In the genomic region with DNA sequence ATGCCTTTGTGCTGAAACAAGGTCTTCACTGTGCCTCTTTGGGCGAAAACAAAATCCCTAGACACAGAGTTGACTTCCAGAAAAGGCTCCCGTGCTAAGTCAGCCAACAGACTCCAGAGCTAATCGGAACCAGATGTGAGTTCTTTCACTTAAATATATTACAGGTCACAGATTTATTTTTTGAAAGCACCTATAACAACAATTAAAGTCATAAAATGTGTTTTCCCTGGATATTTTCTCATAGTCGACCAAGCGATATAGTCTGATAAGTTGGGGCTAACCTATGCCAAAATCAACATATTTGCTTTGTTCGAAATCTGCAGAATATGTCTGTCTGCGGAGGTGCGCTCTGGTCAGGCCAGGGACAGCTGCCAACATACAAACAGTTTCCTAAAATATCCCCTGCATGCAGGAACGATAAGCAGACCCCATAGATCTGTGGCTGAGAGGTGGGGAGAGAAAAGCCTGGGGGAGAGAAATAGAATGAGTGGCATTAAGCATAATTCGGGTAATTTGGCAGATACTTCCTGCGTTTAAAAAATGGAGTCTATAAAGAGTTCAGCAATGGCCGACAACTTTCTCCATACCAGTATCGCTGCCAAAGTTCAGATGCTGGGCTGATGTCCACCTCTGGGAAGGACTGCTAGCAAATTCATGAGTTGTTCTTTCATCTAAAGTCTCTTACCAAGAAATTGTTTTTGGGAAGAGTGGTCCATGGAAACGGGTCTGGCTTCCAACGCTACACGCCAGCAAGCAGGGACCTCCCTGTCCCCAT, we compare ENCODE assay signal across 16 cellular contexts. TPM values are rescaled to one million over a fixed set of nuclear protein-coding genes. Genes with fewer than 3 reads are reported as not detected.
DNase-seq lines count a peak whose midpoint lies in the region; ATAC-seq and TF ChIP-seq lines count a peak whose summit lies in the region.
"Had no signal": no experiment of that assay in that cellular context is flagged by ENCODE, and none has a peak within 500 bp of the region (broad histone marks: within the 10 kb centered on the region; RNA-seq: fewer than 3 reads in every experiment).

No MANE protein-coding gene starts in this region.

- H3K4me3 Mint-ChIP-seq in MCF 10A (ENCODE audit: unreplicated experiment): no peak overlapping the region
- H3K4me3 Mint-ChIP-seq: activated CD4-positive, alpha-beta T cell treated with anti-CD3 and anti-CD28 coated beads for 36 hours; endodermal cell had no signal

- TF ChIP-seq CTCF in breast epithelium (IDR thresholded peaks at IDR 0.05): no peak
- no peak for TF ChIP-seq CTCF in MCF 10A (IDR thresholded peaks at IDR 0.05; ENCODE audit: unreplicated experiment)
- TF ChIP-seq CTCF in esophagus muscularis mucosa (IDR thresholded peaks at IDR 0.05): no peak

- H3K4me3 ChIP-seq in breast epithelium (peak overlapping the region; percentile 19 to 43 (median 21)), esophagus muscularis mucosa (peak overlapping the region; percentile 29 to 35 (median 32)), muscle layer of duodenum (ENCODE audit: low read depth in 1 of 2, low read length in 2 of 2) (peak overlapping the region; percentile 27 to 47), aorta (ENCODE audit: low read length in 2 of 2) (no peak overlapping the region)

- H3K4me1 Mint-ChIP-seq in MCF 10A (ENCODE audit: insufficient read depth, unreplicated experiment): no peaks in the 10 kb centered on the region
- H3K4me1 Mint-ChIP-seq: activated CD4-positive, alpha-beta T cell treated with anti-CD3 and anti-CD28 coated beads for 36 hours; endodermal cell had no signal

- H3K36me3 Mint-ChIP-seq in MCF 10A (ENCODE audit: insufficient read depth, unreplicated experiment): no peaks in the 10 kb centered on the region

- peaks cover 14% of the 10 kb centered on the region for H3K9me3 Mint-ChIP-seq in MCF 10A (ENCODE audit: unreplicated experiment)

- intact Hi-C loops in breast epithelium (cut with DNase I; ENCODE audit: low total_unique reads): no loop called here
- intact Hi-C loops in MCF 10A (cut with micrococcal nuclease): no loop called here
- intact Hi-C loops in esophagus muscularis mucosa (cut with DNase I): no loop called here
- intact Hi-C loops in aorta (cut with DNase I): no loop called here

- H3K9me3 ChIP-seq in breast epithelium (no peaks in the 10 kb centered on the region), esophagus muscularis mucosa (no peaks in the 10 kb centered on the region), muscle layer of duodenum (ENCODE audit: control insufficient read depth in 1 of 2, low read length in 2 of 2) (no peaks in the 10 kb centered on the region), aorta (ENCODE audit: control insufficient read depth, low read length) (no peaks in the 10 kb centered on the region)

- no TSS peak for BruUV-seq in MCF 10A (replicated peaks; lab: Mats Ljungman, UMichigan)

- peaks cover 23% of the 10 kb centered on the region for H3K27me3 Mint-ChIP-seq in MCF 10A (ENCODE audit: insufficient read depth, unreplicated experiment)

- H3K27ac Mint-ChIP-seq in MCF 10A (ENCODE audit: low read depth, unreplicated experiment): no peak overlapping the region
- H3K27ac Mint-ChIP-seq: activated CD4-positive, alpha-beta T cell treated with anti-CD3 and anti-CD28 coated beads for 36 hours; endodermal cell had no signal

- DNase-seq in breast epithelium (ENCODE audit: low spot score in 2 of 2) (no peak), MCF 10A (ENCODE audit: unreplicated experiment) (no peak), esophagus muscularis mucosa (ENCODE audit: extremely low spot score) (no peak), aorta (peak in 1 of 2 donors; percentile 66), KG1 (lab: John Stamatoyannopoulos, UW) (no peak)
- DNase-seq: activated CD4-positive, alpha-beta T cell treated with anti-CD3 and anti-CD28 coated beads for 36 hours; activated gamma-delta T cell; DMS79 treated with DMSO at 0.1 percent for 48 hours; endodermal cell; NCI-H510A; occipital lobe; SHP77 treated with DMSO at 0.1 percent for 48 hours had no signal

- 27% methylated on average over 16 of the region's 16 CpGs for WGBS in esophagus muscularis mucosa
- 3 to 6% methylated on average over 16 of the region's 16 CpGs for WGBS in aorta, 2 donors

- TF ChIP-seq EP300 in esophagus muscularis mucosa (IDR thresholded peaks at IDR 0.05): no peak

- POLR2A ChIA-PET in MCF 10A (lab: Yijun Ruan, JAX): no interaction called here

- TF ChIP-seq POLR2A in breast epithelium (IDR thresholded peaks at IDR 0.05) (no peak), esophagus muscularis mucosa (IDR thresholded peaks at IDR 0.05; ENCODE audit: low read depth) (no peak)

- H3K27me3 ChIP-seq in breast epithelium (no peaks in the 10 kb centered on the region), esophagus muscularis mucosa (no peaks in the 10 kb centered on the region), muscle layer of duodenum (ENCODE audit: low read depth, low read length) (no peaks in the 10 kb centered on the region), aorta (ENCODE audit: control insufficient read depth in 1 of 2, insufficient read depth in 2 of 2, low read length in 1 of 2) (no peaks in the 10 kb centered on the region)

- H3K36me3 ChIP-seq in breast epithelium: no peaks in the 10 kb centered on the region
- no peaks in the 10 kb centered on the region for H3K36me3 ChIP-seq in esophagus muscularis mucosa
- no peaks in the 10 kb centered on the region for H3K36me3 ChIP-seq in muscle layer of duodenum (ENCODE audit: control insufficient read depth in 1 of 2, insufficient read depth in 2 of 2, low read length in 2 of 2)
- H3K36me3 ChIP-seq in aorta (ENCODE audit: control insufficient read depth in 1 of 2, insufficient read depth in 2 of 2, low read length in 1 of 2): no peaks in the 10 kb centered on the region

- H3K4me1 ChIP-seq in breast epithelium (no peaks in the 10 kb centered on the region), esophagus muscularis mucosa (peaks cover 9 to 19% (median 16%) of the 10 kb centered on the region in 4 donors), muscle layer of duodenum (ENCODE audit: control insufficient read depth in 1 of 2, insufficient read depth in 2 of 2, low read length in 2 of 2) (peaks cover 0 to 11% of the 10 kb centered on the region in 2 donors), aorta (ENCODE audit: control insufficient read depth in 1 of 2, insufficient read depth in 2 of 2, low read length in 2 of 2) (peaks cover 0 to 7% of the 10 kb centered on the region in 2 donors)

- CTCF ChIA-PET in MCF 10A (lab: Yijun Ruan, JAX): no interaction called here

- H3K27ac ChIP-seq in breast epithelium (peak overlapping the region in 1 of 2 donors; percentile 49), esophagus muscularis mucosa (replicated peaks in 1 of 4) (peak overlapping the region in 3 of 4 donors; percentile 44 to 56 (median 46)), muscle layer of duodenum (ENCODE audit: low read length) (no peak overlapping the region), aorta (ENCODE audit: low read depth in 1 of 2, low read length in 2 of 2) (peak overlapping the region; percentile 93 to 100)
- H3K27ac ChIP-seq: 22Rv1 had no signal

- ATAC-seq in aorta (ENCODE audit: low FRiP score) (peak; percentile 86), HG03175 (IDR thresholded peaks at IDR 0.05; ENCODE audit: unreplicated experiment) (no peak), HG02840 (IDR thresholded peaks at IDR 0.05; ENCODE audit: low FRiP score, unreplicated experiment) (no peak)
- ATAC-seq: activated CD4-positive, alpha-beta T cell treated with anti-CD3 and anti-CD28 coated beads for 36 hours had no signal

RNA-seq across cellular contexts. Expression of a gene that starts 50.8 kb away (rescaled TPM):
- 10 to 100 TPM; 46.2 to 54.7 (median 46.7) TPM for total RNA-seq in breast epithelium
- 43.0 and 43.4 TPM in 2 replicates for total RNA-seq in MCF 10A (2022)
- 10 to 100 TPM; 18.9 to 42.0 (median 29.3) TPM for total RNA-seq in esophagus muscularis mucosa
- 1,000 to 10,000 TPM; 1,394 to 1,963 TPM for total RNA-seq in aorta
- polyA plus RNA-seq in aorta: 100 to 1,000 TPM; 205 to 244 TPM

Comparison
In these comparisons a context has a peak if more than half of its experiments do, and no peak if none do; other contexts are left out.
1. H3K4me3 ChIP-seq: peak in breast epithelium (3 of 3), esophagus muscularis mucosa (4 of 4) and muscle layer of duodenum (2 of 2); none in aorta (0 of 2).
2. RNA of a gene that starts 50.8 kb away (total RNA-seq): 1,394 to 1,963 TPM in aorta; 46.2 to 54.7 TPM in breast epithelium, 43.0 to 43.4 TPM in MCF 10A and 18.9 to 42.0 TPM in esophagus muscularis mucosa; every median in the first group is over 10 times any median in the second.